Comparison of ENCODE assay signal across 8 cellular contexts in genomic region chr11:12086271-12087074, GRCh38. TPM values are rescaled to one million over a fixed set of nuclear protein-coding genes. Genes with fewer than 3 reads are reported as not detected.
DNase-seq lines count a peak whose midpoint lies in the region; ATAC-seq and TF ChIP-seq lines count a peak whose summit lies in the region.

No MANE protein-coding gene starts in this region.

- no peaks in the 10 kb centered on the region for H3K27me3 Mint-ChIP-seq in activated CD8-positive, alpha-beta memory T cell treated with anti-CD3 and anti-CD28 coated beads, Interleukin-2, amount 10 ng/mL, durations not matched to agents 7 days and 5 days
- H3K27me3 Mint-ChIP-seq in WTC11 (ENCODE audit: low read depth) (no peaks in the 10 kb centered on the region), glutamatergic neuron (ENCODE audit: unreplicated experiment) (no peaks in the 10 kb centered on the region)

- DNase-seq in activated CD8-positive, alpha-beta memory T cell treated with anti-CD3 and anti-CD28 coated beads, Interleukin-2, amount 10 ng/mL, durations not matched to agents 7 days and 5 days: no peak
- DNase-seq in activated CD8-positive, alpha-beta memory T cell treated with anti-CD3 and anti-CD28 coated beads for 24 hours: no peak
- DNase-seq in WTC11 (ENCODE audit: low spot score) (no peak), glutamatergic neuron (no peak), skeletal muscle cell (ENCODE audit: low read depth) (peak; percentile 90)

- POLR2A ChIA-PET in WTC11 (lab: Charles Lee): no interaction called here

- ATAC-seq in activated CD8-positive, alpha-beta memory T cell treated with anti-CD3 and anti-CD28 coated beads, Interleukin-2, amount 10 ng/mL, durations not matched to agents 7 days and 5 days: no peak
- ATAC-seq in WTC11 (peak; percentile 50), HG02852 (IDR thresholded peaks at IDR 0.05; ENCODE audit: unreplicated experiment) (no peak), GM19328 (IDR thresholded peaks at IDR 0.05; ENCODE audit: unreplicated experiment) (no peak), HG02938 (IDR thresholded peaks at IDR 0.05; ENCODE audit: unreplicated experiment) (no peak)

- peak overlapping the region; percentile 84 for H3K27ac Mint-ChIP-seq in activated CD8-positive, alpha-beta memory T cell treated with anti-CD3 and anti-CD28 coated beads, Interleukin-2, amount 10 ng/mL, durations not matched to agents 7 days and 5 days
- H3K27ac Mint-ChIP-seq in WTC11: no peak overlapping the region
- peak overlapping the region; percentile 23 for H3K27ac Mint-ChIP-seq in glutamatergic neuron (ENCODE audit: unreplicated experiment)

- no peaks in the 10 kb centered on the region for H3K9me3 Mint-ChIP-seq in activated CD8-positive, alpha-beta memory T cell treated with anti-CD3 and anti-CD28 coated beads, Interleukin-2, amount 10 ng/mL, durations not matched to agents 7 days and 5 days (ENCODE audit: low read depth)
- peaks cover 5% of the 10 kb centered on the region for H3K9me3 Mint-ChIP-seq in WTC11
- peaks cover 2% of the 10 kb centered on the region for H3K9me3 Mint-ChIP-seq in glutamatergic neuron (ENCODE audit: unreplicated experiment)

- CTCF ChIA-PET in activated CD8-positive, alpha-beta memory T cell treated with anti-CD3 and anti-CD28 coated beads, Interleukin-2, amount 10 ng/mL, durations not matched to agents 7 days and 5 days (lab: Charles Lee): interaction anchor here (0.9 to 5.9 kb wide), 27 partner anchors 8 to 203 kb away, joined by 3 to 68 read pairs (median 4); partner anchors contain the start of gene MICAL2
- CTCF ChIA-PET in WTC11 (lab: Charles Lee): interaction anchor here (0.7 to 3.4 kb wide), 13 partner anchors 9 to 195 kb away, joined by 3 to 22 read pairs (median 5); no protein-coding TSS in a partner anchor

- peaks cover 4% of the 10 kb centered on the region for H3K36me3 Mint-ChIP-seq in activated CD8-positive, alpha-beta memory T cell treated with anti-CD3 and anti-CD28 coated beads, Interleukin-2, amount 10 ng/mL, durations not matched to agents 7 days and 5 days
- H3K36me3 Mint-ChIP-seq in WTC11: no peaks in the 10 kb centered on the region
- no peaks in the 10 kb centered on the region for H3K36me3 Mint-ChIP-seq in glutamatergic neuron (ENCODE audit: unreplicated experiment)

- H3K4me3 Mint-ChIP-seq in activated CD8-positive, alpha-beta memory T cell treated with anti-CD3 and anti-CD28 coated beads, Interleukin-2, amount 10 ng/mL, durations not matched to agents 7 days and 5 days: peak overlapping the region; percentile 15
- H3K4me3 Mint-ChIP-seq in WTC11 (no peak overlapping the region), glutamatergic neuron (ENCODE audit: unreplicated experiment) (no peak overlapping the region)

- TF ChIP-seq CTCF in WTC11 (IDR thresholded peaks at IDR 0.05): no peak
- TF ChIP-seq CTCF in glutamatergic neuron (IDR thresholded peaks at IDR 0.05; ENCODE audit: partially characterized antibody, unreplicated experiment): no peak

- peaks cover 68% of the 10 kb centered on the region for H3K4me1 Mint-ChIP-seq in activated CD8-positive, alpha-beta memory T cell treated with anti-CD3 and anti-CD28 coated beads, Interleukin-2, amount 10 ng/mL, durations not matched to agents 7 days and 5 days
- H3K4me1 Mint-ChIP-seq in WTC11: peaks cover 9% of the 10 kb centered on the region
- H3K4me1 Mint-ChIP-seq in glutamatergic neuron (ENCODE audit: low read depth, unreplicated experiment): peaks cover 7% of the 10 kb centered on the region

- H3K4me3 ChIP-seq in skeletal muscle cell (ENCODE audit: low read depth, low read length): peak overlapping the region; percentile 23

TF ChIP-seq in WTC11, 78 proteins besides CTCF, POLR2A, EP300 and RAD21:
- TF ChIP-seq ETV6 (CRISPR knock-in tag; IDR thresholded peaks at IDR 0.05): no peak
- TF ChIP-seq MXD4 (CRISPR knock-in tag; IDR thresholded peaks at IDR 0.05; ENCODE audit: borderline replicate concordance): no peak
- TF ChIP-seq SMAD4 (CRISPR knock-in tag; IDR thresholded peaks at IDR 0.05): no peak
- TF ChIP-seq JUN (CRISPR knock-in tag; IDR thresholded peaks at IDR 0.05): no peak
- TF ChIP-seq ZNF423 (CRISPR knock-in tag; IDR thresholded peaks at IDR 0.05): no peak
- no peak for TF ChIP-seq ERG (CRISPR knock-in tag; IDR thresholded peaks at IDR 0.05)

RNA-seq across cellular contexts. Expression of gene MICAL2, which starts 23.9 kb away (rescaled TPM):
- total RNA-seq in activated CD8-positive, alpha-beta memory T cell treated with anti-CD3 and anti-CD28 coated beads, Interleukin-2, amount 10 ng/mL, durations not matched to agents 7 days and 5 days: 100 to 1,000 TPM; 120 to 168 TPM
- 2.2 to 3.1 TPM (median 2.6 TPM) in 3 replicates for total RNA-seq in WTC11 (2021)
- 4.4 TPM for total RNA-seq in glutamatergic neuron (ENCODE audit: unreplicated experiment)

Comparison
In these comparisons a context has a peak if more than half of its experiments do, and no peak if none do; other contexts are left out.
1. RNA of gene MICAL2, which starts 23.9 kb away (total RNA-seq): 120 to 168 TPM in activated CD8-positive, alpha-beta memory T cell treated with anti-CD3 and anti-CD28 coated beads, Interleukin-2, amount 10 ng/mL, durations not matched to agents 7 days and 5 days; 4.4 TPM in glutamatergic neuron (single experiment) and 2.2 to 3.1 TPM in WTC11; every median in the first group is over 10 times any median in the second.